Comparison of ENCODE assay signal across 13 cellular contexts in genomic region chr7:157612009-157612663, GRCh38.
A peak's percentile ranks its signal among the peaks of the same experiment; 100 is the strongest.
DNase-seq lines count a peak whose midpoint lies in the region; ATAC-seq and TF ChIP-seq lines count a peak whose summit lies in the region.
"Had no signal": no experiment of that assay in that cellular context is flagged by ENCODE, and none has a peak within 500 bp of the region (broad histone marks: within the 10 kb centered on the region; RNA-seq: fewer than 3 reads in every experiment).

No MANE protein-coding gene starts in this region.

- DNase-seq in Right ventricle myocardium superior, result peak; percentile 40
- no peak for DNase-seq in right atrium auricular region (ENCODE audit: low spot score)
- no peak for DNase-seq in activated T-cell treated with anti-CD3 and anti-CD28 coated beads, Interleukin-2, amount 50 U/mL, for 4 hours
- no peak for DNase-seq in memory B cell (ENCODE audit: low spot score in 2 of 2)
- DNase-seq in germinal center (ENCODE audit: low spot score), result no peak
- DNase-seq in NCI-H2029 treated with DMSO at 0.1 percent for 48 hours (lab: John Stamatoyannopoulos, UW), result no peak
- DNase-seq: hypothalamus, NCI-H2227 treated with DMSO at 0.1 percent for 48 hours had no signal

- peak overlapping the region; percentile 28 for H3K27ac Mint-ChIP-seq in memory B cell

- intact Hi-C loops in Right ventricle myocardium superior (cut with DNase I), result no loop called here

- no peaks in the 10 kb centered on the region for H3K36me3 ChIP-seq in right atrium auricular region
- no peaks in the 10 kb centered on the region for H3K36me3 ChIP-seq in thymus (ENCODE audit: control insufficient read depth, insufficient read depth)
- H3K36me3 ChIP-seq: HAP-1 had no signal

- WGBS in thymus, result 73% methylated on average over 33 of the region's 33 CpGs

- no peak for ATAC-seq in Right ventricle myocardium superior (ENCODE audit: poor library complexity)
- ATAC-seq in activated T-cell treated with anti-CD3 and anti-CD28 coated beads, Interleukin-2, amount 50 U/mL, for 4 hours, result no peak
- ATAC-seq in memory B cell (ENCODE audit: low read depth), result no peak
- no peak for ATAC-seq in GM18861 (IDR thresholded peaks at IDR 0.05; ENCODE audit: unreplicated experiment)
- ATAC-seq: Panc1 had no signal

- no peaks in the 10 kb centered on the region for H3K36me3 Mint-ChIP-seq in activated T-cell treated with anti-CD3 and anti-CD28 coated beads, Interleukin-2, amount 50 U/mL, for 4 hours (ENCODE audit: insufficient read depth)
- H3K36me3 Mint-ChIP-seq in memory B cell, result peaks cover 2% of the 10 kb centered on the region

- H3K4me3 ChIP-seq in right atrium auricular region, result peak overlapping the region in 1 of 2 donors; percentile 56
- peak overlapping the region; percentile 61 for H3K4me3 ChIP-seq in thymus (ENCODE audit: low read length)
- H3K4me3 ChIP-seq: HAP-1 had no signal

- no peaks in the 10 kb centered on the region for H3K9me3 Mint-ChIP-seq in activated T-cell treated with anti-CD3 and anti-CD28 coated beads, Interleukin-2, amount 50 U/mL, for 4 hours
- peaks cover 4% of the 10 kb centered on the region for H3K9me3 Mint-ChIP-seq in memory B cell

- TF ChIP-seq CTCF in right atrium auricular region (IDR thresholded peaks at IDR 0.05), result no peak

- H3K27me3 Mint-ChIP-seq in activated T-cell treated with anti-CD3 and anti-CD28 coated beads, Interleukin-2, amount 50 U/mL, for 4 hours (ENCODE audit: low read depth), result no peaks in the 10 kb centered on the region
- peaks cover 1% of the 10 kb centered on the region for H3K27me3 Mint-ChIP-seq in memory B cell

- H3K4me1 ChIP-seq in right atrium auricular region (peaks cover 0 to 15% of the 10 kb centered on the region in 2 donors), thymus (ENCODE audit: control insufficient read depth, insufficient read depth, low read length) (peaks cover 4% of the 10 kb centered on the region)
- H3K4me1 ChIP-seq: HAP-1 had no signal

- H3K4me1 Mint-ChIP-seq in activated T-cell treated with anti-CD3 and anti-CD28 coated beads, Interleukin-2, amount 50 U/mL, for 4 hours (ENCODE audit: low read depth), result peaks cover 5% of the 10 kb centered on the region
- peaks cover 2% of the 10 kb centered on the region for H3K4me1 Mint-ChIP-seq in memory B cell

- peak overlapping the region; percentile 82 for H3K4me3 Mint-ChIP-seq in activated T-cell treated with anti-CD3 and anti-CD28 coated beads, Interleukin-2, amount 50 U/mL, for 4 hours
- H3K4me3 Mint-ChIP-seq in memory B cell, result peak overlapping the region; percentile 82

- H3K27me3 ChIP-seq in right atrium auricular region (no peaks in the 10 kb centered on the region), thymus (ENCODE audit: control insufficient read depth, insufficient read depth) (peaks cover 5% of the 10 kb centered on the region)

- no peaks in the 10 kb centered on the region for H3K9me3 ChIP-seq in right atrium auricular region
- no peaks in the 10 kb centered on the region for H3K9me3 ChIP-seq in thymus (ENCODE audit: control insufficient read depth)
- H3K9me3 ChIP-seq: HAP-1, mucosa of descending colon had no signal

- H3K27ac ChIP-seq in right atrium auricular region (no peak overlapping the region), thymus (ENCODE audit: low read depth) (no peak overlapping the region)
